In the genomic region with DNA sequence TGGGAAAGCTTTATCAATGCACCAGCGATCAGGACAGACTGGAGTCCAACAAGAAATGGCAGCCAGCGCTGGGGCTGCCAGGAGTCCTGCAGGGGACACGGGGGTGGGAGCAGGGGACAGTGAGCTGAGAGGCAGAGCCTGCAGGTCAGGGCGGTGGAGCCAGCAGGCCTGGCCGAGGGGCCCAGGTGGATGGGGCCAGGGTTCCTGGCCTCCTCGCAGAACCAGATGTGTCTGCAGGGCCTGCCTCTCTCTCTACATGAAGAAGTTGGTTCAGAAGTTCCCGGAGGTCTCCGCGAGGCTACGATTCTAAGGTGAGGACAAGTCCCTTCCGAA, we compare ENCODE assay signal across 21 cellular contexts.
"Had no signal": no experiment of that assay in that cellular context is flagged by ENCODE, and none has a peak within 500 bp of the region (broad histone marks: within the 10 kb centered on the region; RNA-seq: fewer than 3 reads in every experiment).

No MANE protein-coding gene starts in this region.

- H3K27ac Mint-ChIP-seq: activated B cell treated with CpG ODN at 0.5 μM for 24 hours; activated CD8-positive, alpha-beta T cell treated with anti-CD3 and anti-CD28 coated beads for 36 hours; activated naive CD4-positive, alpha-beta T cell treated with anti-CD3 and anti-CD28 coated beads, Interleukin-2, amount 50 U/mL, for 24 hours; T-helper 1 cell treated with Interleukin-12 subunit alpha and Interleukin-12 subunit beta and Interleukin-4 antibody, amounts not matched to agents 30 μg/mL and 1 μg/mL, for 36 hours had no signal

- H3K27ac ChIP-seq: breast epithelium, Peyer's patch, RWPE1 had no signal

- H3K9me3 ChIP-seq: breast epithelium, Peyer's patch had no signal

- ATAC-seq: activated CD8-positive, alpha-beta T cell treated with anti-CD3 and anti-CD28 coated beads for 36 hours had no signal

- H3K36me3 ChIP-seq: breast epithelium, Peyer's patch had no signal

- H3K4me1 Mint-ChIP-seq: activated B cell treated with CpG ODN at 0.5 μM for 24 hours; activated naive CD4-positive, alpha-beta T cell treated with anti-CD3 and anti-CD28 coated beads, Interleukin-2, amount 50 U/mL, for 24 hours had no signal

- H3K4me1 ChIP-seq: breast epithelium, Peyer's patch had no signal

- H3K4me3 Mint-ChIP-seq: activated B cell treated with CpG ODN at 0.5 μM for 24 hours; activated CD8-positive, alpha-beta T cell treated with anti-CD3 and anti-CD28 coated beads for 36 hours; activated naive CD4-positive, alpha-beta T cell treated with anti-CD3 and anti-CD28 coated beads, Interleukin-2, amount 50 U/mL, for 24 hours; T-helper 1 cell treated with Interleukin-12 subunit alpha and Interleukin-12 subunit beta and Interleukin-4 antibody, amounts not matched to agents 30 μg/mL and 1 μg/mL, for 36 hours had no signal

- H3K36me3 Mint-ChIP-seq: activated naive CD4-positive, alpha-beta T cell treated with anti-CD3 and anti-CD28 coated beads, Interleukin-2, amount 50 U/mL, for 24 hours had no signal

- DNase-seq: activated B cell treated with CpG ODN at 0.5 μM for 24 hours; activated CD4-positive, alpha-beta T cell treated with anti-CD3 and anti-CD28 coated beads, Interleukin-2, amount 50 U/mL, for 1 hour; activated CD8-positive, alpha-beta memory T cell treated with anti-CD3 and anti-CD28 coated beads, Interleukin-2, amount 50 U/mL, for 48 hours; activated CD8-positive, alpha-beta T cell treated with anti-CD3 and anti-CD28 coated beads for 36 hours; activated effector memory CD4-positive, alpha-beta T cell treated with Interleukin-2 at 50 U/mL for 16 hours; activated naive CD4-positive, alpha-beta T cell; activated T-cell treated with anti-CD3 and anti-CD28 coated beads, Interleukin-2, amount 50 U/mL, for 1 hour; Karpas-422; NCI-H1105 treated with DMSO at 0.1 percent for 48 hours; NCI-H1436 treated with DMSO at 0.1 percent for 48 hours; NCI-H187; NCI-H2081; NCI-H446; NCI-H524; SHP77; T-helper 9 cell had no signal

- H3K4me3 ChIP-seq: breast epithelium, Peyer's patch had no signal

- H3K27me3 ChIP-seq: Peyer's patch had no signal
